Comparison of ENCODE assay signal across 8 cellular contexts in the genomic region with DNA sequence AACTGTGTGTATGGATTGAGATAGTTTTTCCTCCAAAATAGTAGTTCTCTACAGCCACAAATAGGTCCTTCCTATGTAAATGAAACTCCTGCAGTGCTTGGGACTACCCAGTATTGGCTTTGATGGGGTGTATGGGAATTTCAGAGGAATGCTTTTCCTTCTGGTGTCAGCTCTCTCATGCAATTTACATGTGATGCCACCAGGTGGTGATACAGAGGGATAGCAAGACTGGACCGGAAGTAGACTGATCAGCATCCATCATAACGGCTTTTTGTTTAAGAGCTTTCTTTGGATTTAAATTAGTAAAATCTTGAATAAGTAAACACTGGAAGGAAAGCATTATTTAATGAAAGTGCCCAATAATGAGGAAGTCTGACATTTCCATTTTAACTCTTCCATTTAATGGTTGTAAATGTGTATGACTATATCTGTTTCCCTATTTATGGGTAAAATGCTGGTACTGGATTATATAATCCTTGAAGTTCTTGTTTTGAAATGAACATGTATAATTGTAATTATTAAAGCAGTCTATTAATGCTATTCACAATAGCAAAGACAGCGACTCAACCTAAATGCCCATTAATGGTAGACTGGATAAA. TPM values are rescaled to one million over a fixed set of nuclear protein-coding genes. Genes with fewer than 3 reads are reported as not detected.
DNase-seq lines count a peak whose midpoint lies in the region; FAIRE-seq and TF ChIP-seq lines count a peak whose summit lies in the region.

No MANE protein-coding gene starts in this region.

- TF ChIP-seq CTCF in Caco-2 (IDR thresholded peaks at IDR 0.05; ENCODE audit: insufficient read depth in 1 of 2, low read depth in 1 of 2, low read length in 1 of 2, severe bottlenecking in 1 of 2, unreplicated experiment in 1 of 2) (peak; percentile 51 to 60), fibroblast of the aortic adventitia (IDR thresholded peaks at IDR 0.05; ENCODE audit: insufficient read depth, low read length) (peak; percentile 33), spleen (IDR thresholded peaks at IDR 0.05 in 8 of 11, conservative IDR thresholded peaks at IDR 0.05 in 3 of 11) (peak in 5 of 11 experiments; percentile 14 to 32 (median 19))

- no peak for FAIRE-seq in H54 (lab: Jason Lieb, UNC)

- TF ChIP-seq POLR2A in H54 (IDR thresholded peaks at IDR 0.05; ENCODE audit: low read depth, low read length) (no peak), spleen (IDR thresholded peaks at IDR 0.05) (no peak)

- no peak overlapping the region for H3K4me3 Mint-ChIP-seq in Caco-2 (ENCODE audit: unreplicated experiment)

- intact Hi-C loops in Caco-2 (cut with micrococcal nuclease; ENCODE audit: unreplicated experiment) = loop anchor here (1.0 kb wide), 3 partner anchors 71 to 76 kb away; no protein-coding TSS in a partner anchor
- intact Hi-C loops in spleen (cut with DNase I; ENCODE audit: low total_unique reads) = no loop called here

- H3K36me3 ChIP-seq in Caco-2 (ENCODE audit: control insufficient read depth, insufficient read depth, low read length) (no peaks in the 10 kb centered on the region), spleen (no peaks in the 10 kb centered on the region)

- peaks cover 13% of the 10 kb centered on the region for H3K27me3 Mint-ChIP-seq in Caco-2 (ENCODE audit: insufficient read depth, unreplicated experiment)

- POLR2A ChIA-PET in Caco-2 (lab: Charles Lee) = no interaction called here

- H3K4me1 Mint-ChIP-seq in Caco-2 (ENCODE audit: low read depth, unreplicated experiment) = no peaks in the 10 kb centered on the region

- DNase-seq in Caco-2 (peak in 1 of 2 experiments; percentile 37), H4 (ENCODE audit: low spot score) (peak; percentile 71), NCI-H82 treated with DMSO at 0.1 percent for 48 hours (lab: John Stamatoyannopoulos, UW; ENCODE audit: unreplicated experiment) (peak; percentile 22), fibroblast of the aortic adventitia (ENCODE audit: low read depth) (peak; percentile 10), H54 (ENCODE audit: insufficient read length, low spot score) (no peak), cerebellar cortex (ENCODE audit: low spot score) (no peak), NCI-H510A treated with DMSO at 0.1 percent for 48 hours (lab: John Stamatoyannopoulos, UW) (no peak), spleen (no peak)

- H3K9me3 ChIP-seq in Caco-2 (no peaks in the 10 kb centered on the region), spleen (no peaks in the 10 kb centered on the region)

- CTCF ChIA-PET in Caco-2 (lab: Charles Lee) = interaction anchor here (0.8 to 2.9 kb wide), 4 partner anchors 19 to 76 kb away, joined by 4 to 17 read pairs (median 8); no protein-coding TSS in a partner anchor

- no peaks in the 10 kb centered on the region for H3K27me3 ChIP-seq in Caco-2 (replicated peaks; ENCODE audit: control insufficient read depth, insufficient read depth, low read length)
- H3K27me3 ChIP-seq in spleen (replicated peaks in 1 of 7) = no peaks in the 10 kb centered on the region

- H3K4me3 ChIP-seq in Caco-2 (ENCODE audit: low read depth, low read length) = no peak overlapping the region
- no peak overlapping the region for H3K4me3 ChIP-seq in fibroblast of the aortic adventitia (ENCODE audit: low read depth, low read length)
- H3K4me3 ChIP-seq in spleen = no peak overlapping the region

- no peak overlapping the region for H3K27ac ChIP-seq in spleen

- H3K27ac Mint-ChIP-seq in Caco-2 (ENCODE audit: unreplicated experiment) = no peak overlapping the region

- H3K4me1 ChIP-seq in Caco-2 (no peaks in the 10 kb centered on the region), spleen (no peaks in the 10 kb centered on the region)

- 71 to 82% (median 78%) methylated on average over 3 of the region's 3 CpGs for WGBS in spleen, 5 donors

- H3K9me3 Mint-ChIP-seq in Caco-2 (ENCODE audit: unreplicated experiment) = no peaks in the 10 kb centered on the region

- BruUV-seq in Caco-2 (replicated peaks; lab: Mats Ljungman, UMichigan) = no TSS peak

- H3K36me3 Mint-ChIP-seq in Caco-2 (ENCODE audit: insufficient read depth, unreplicated experiment) = no peaks in the 10 kb centered on the region

RNA-seq across cellular contexts. Expression of a gene that starts 22.7 kb away (rescaled TPM):
- 6.8 and 8.3 TPM in 2 replicates for total RNA-seq in Caco-2 (2022)
- total RNA-seq in H4 (2014; rRNA removed; shearing (Covaris generic)) = 6.2 and 6.5 TPM in 2 replicates
- total RNA-seq in fibroblast of the aortic adventitia (ENCODE audit: low replicate concordance) = 0.54 and 9.9 TPM in 2 replicates
- total RNA-seq in spleen = 1 to 10 TPM in 4 of 7 donors, under 1 TPM in 3; 0.81 to 7.5 (median 1.5) TPM
- under 1 TPM; 0.21 to 0.65 (median 0.29) TPM for polyA plus RNA-seq in spleen

Comparison
In these comparisons a context has a peak if more than half of its experiments do, and no peak if none do; other contexts are left out.
1. DNase-seq: peak in H4 (single experiment), NCI-H82 treated with DMSO at 0.1 percent for 48 hours (single experiment) and fibroblast of the aortic adventitia (single experiment); none in H54 (single experiment), cerebellar cortex (single experiment), NCI-H510A treated with DMSO at 0.1 percent for 48 hours (single experiment) and spleen (single experiment).